23 cellular contexts compared by ENCODE assay signal in the genomic region with DNA sequence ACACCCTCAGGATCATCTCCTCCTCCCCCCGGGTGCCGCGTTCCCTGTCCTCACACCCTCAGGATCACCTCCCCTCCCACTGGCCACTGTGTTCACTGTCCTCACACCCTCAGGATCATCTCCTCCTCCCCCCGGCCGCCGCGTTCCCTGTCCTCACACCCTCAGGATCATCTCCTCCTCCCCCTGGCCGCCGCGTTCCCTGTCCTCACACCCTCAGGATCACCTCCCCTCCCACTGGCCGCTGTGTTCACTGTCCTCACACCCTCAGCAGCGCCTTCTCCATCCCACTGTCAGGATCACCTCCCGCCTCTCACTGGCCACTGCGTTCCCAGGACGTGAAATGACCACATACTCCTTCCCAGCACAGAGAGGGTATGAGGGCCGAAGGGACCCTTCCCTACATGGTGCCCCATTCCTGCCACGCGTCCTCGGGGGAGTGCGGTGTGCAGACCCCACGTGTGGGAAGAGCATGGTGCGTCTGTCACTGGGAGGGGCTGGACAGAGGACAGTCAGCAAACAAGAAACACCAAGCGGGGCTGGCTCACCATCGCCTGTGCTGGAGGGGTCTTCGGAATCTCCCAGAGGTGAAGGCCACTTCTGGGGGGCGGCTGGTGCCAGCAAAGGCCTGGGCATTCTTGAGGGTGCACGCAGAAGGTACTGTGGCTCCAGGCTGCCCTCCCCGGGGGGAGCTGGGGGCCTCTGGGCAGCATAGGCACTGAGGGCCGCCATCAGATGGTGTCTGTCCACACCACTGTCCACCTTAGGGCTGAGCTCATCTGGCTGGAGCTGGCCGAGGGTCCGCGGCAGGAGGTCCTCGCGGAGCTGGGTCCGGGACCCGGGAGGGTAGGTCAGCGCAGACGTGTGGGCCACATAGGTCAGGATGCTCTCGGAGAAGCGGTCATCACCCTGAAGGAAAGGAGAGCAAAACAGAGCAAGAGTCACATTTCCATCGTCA.
"Had no signal": no experiment of that assay in that cellular context is flagged by ENCODE, and none has a peak within 500 bp of the region (broad histone marks: within the 10 kb centered on the region; RNA-seq: fewer than 3 reads in every experiment).

No MANE protein-coding gene starts in this region.

- H3K4me1 ChIP-seq: esophagus squamous epithelium, gastroesophageal sphincter, left lung, lower lobe of right lung, parathyroid adenoma, psoas muscle, sigmoid colon, suprapubic skin, tibial nerve had no signal

- H3K27ac Mint-ChIP-seq: dendritic cell treated with granulocyte-macrophage colony-stimulating factor and Interleukin-4, amounts not matched to agents 40 ng/mL and 50 ng/mL, for 4 days; effector memory CD8-positive, alpha-beta T cell; immature natural killer cell; memory B cell; mesothelial cell of epicardium; natural killer cell had no signal

- DNase-seq: effector memory CD8-positive, alpha-beta T cell; esophagus squamous epithelium; foreskin fibroblast; glutamatergic neuron; immature natural killer cell; lower lobe of right lung; natural killer cell; psoas muscle; retina; sigmoid colon; stimulated activated CD4-positive, alpha-beta T cell treated with anti-CD3 and anti-CD28 coated beads, Interleukin-2, amount 100 ng/mL, for 24 hours; stimulated activated CD4-positive, alpha-beta T cell treated with anti-CD3 and anti-CD28 coated beads, Interleukin-4, amount 100 ng/mL, for 4 hours; stimulated activated naive CD4-positive, alpha-beta T cell had no signal

- H3K36me3 Mint-ChIP-seq: immature natural killer cell, memory B cell, mesothelial cell of epicardium, natural killer cell had no signal

- H3K27ac ChIP-seq: esophagus squamous epithelium, gastroesophageal sphincter, left lung, lower lobe of right lung, parathyroid adenoma, psoas muscle, sigmoid colon, skin epidermis, suprapubic skin, tibial nerve had no signal

- H3K27me3 ChIP-seq: esophagus squamous epithelium, left lung, sigmoid colon, suprapubic skin, tibial nerve had no signal

- H3K4me3 ChIP-seq: esophagus squamous epithelium, gastroesophageal sphincter, left lung, lower lobe of right lung, psoas muscle, sigmoid colon, skin epidermis, suprapubic skin, tibial nerve had no signal

- H3K36me3 ChIP-seq: esophagus squamous epithelium, gastroesophageal sphincter, left lung, lower lobe of right lung, sigmoid colon, suprapubic skin, tibial nerve had no signal

- H3K4me3 Mint-ChIP-seq: dendritic cell treated with granulocyte-macrophage colony-stimulating factor and Interleukin-4, amounts not matched to agents 40 ng/mL and 50 ng/mL, for 4 days; effector memory CD8-positive, alpha-beta T cell; immature natural killer cell; memory B cell; mesothelial cell of epicardium; natural killer cell; neural crest cell had no signal

- H3K27me3 Mint-ChIP-seq: dendritic cell treated with granulocyte-macrophage colony-stimulating factor and Interleukin-4, amounts not matched to agents 40 ng/mL and 50 ng/mL, for 4 days; effector memory CD8-positive, alpha-beta T cell had no signal

- H3K9me3 ChIP-seq: esophagus squamous epithelium, lower lobe of right lung, psoas muscle, sigmoid colon had no signal

- H3K4me1 Mint-ChIP-seq: immature natural killer cell, memory B cell, mesothelial cell of epicardium, natural killer cell, neural crest cell had no signal
